In the genomic region with DNA sequence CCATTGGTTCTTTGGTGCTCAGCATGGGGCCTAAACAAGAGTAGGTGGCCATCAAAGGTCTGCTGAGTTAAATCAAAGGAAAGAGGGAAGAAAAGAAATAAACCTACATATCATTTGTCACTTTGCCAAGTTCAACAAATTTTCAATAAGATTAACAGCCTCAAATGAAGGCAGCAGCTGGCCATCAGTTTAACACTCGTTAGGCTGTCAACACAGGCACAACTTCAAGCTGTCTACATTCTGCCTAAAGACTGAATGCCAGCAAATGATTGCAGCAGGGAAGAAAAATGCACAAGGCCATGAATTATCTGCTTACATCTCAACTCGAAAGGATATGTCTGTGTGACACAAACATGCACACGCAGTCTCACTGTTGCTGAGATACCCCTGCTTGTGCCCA, we compare ENCODE assay signal across 21 cellular contexts.
"Had no signal": no experiment of that assay in that cellular context is flagged by ENCODE, and none has a peak within 500 bp of the region (broad histone marks: within the 10 kb centered on the region; RNA-seq: fewer than 3 reads in every experiment).

No MANE protein-coding gene starts in this region.

- H3K27ac ChIP-seq: brain microvascular endothelial cell, esophagus muscularis mucosa, spleen, tibial artery, uterus had no signal

- H3K27me3 ChIP-seq: brain microvascular endothelial cell, esophagus muscularis mucosa, spleen, tibial artery, uterus had no signal

- H3K9me3 ChIP-seq: esophagus muscularis mucosa, mucosa of descending colon, spleen, tibial artery, uterus had no signal

- ATAC-seq: activated CD8-positive, alpha-beta memory T cell treated with anti-CD3 and anti-CD28 coated beads, Interleukin-2, amount 10 ng/mL, durations not matched to agents 7 days and 5 days; left cardiac atrium; mucosa of descending colon; natural killer cell; right cardiac atrium; stimulated activated memory B cell treated with anti-CD40 and anti-IgM and Interleukin-4, amounts not matched to agents 10 μg/mL and 1 μg/mL and 100 μg/mL, for 72 hours had no signal

- DNase-seq: activated CD4-positive, alpha-beta T cell treated with anti-CD3 and anti-CD28 coated beads, Interleukin-2, amount 10 ng/mL, durations not matched to agents 7 days and 5 days; activated CD4-positive, CD25-positive, alpha-beta regulatory T cell; activated CD8-positive, alpha-beta memory T cell treated with anti-CD3 and anti-CD28 coated beads, Interleukin-2, amount 10 ng/mL, durations not matched to agents 7 days and 5 days; activated effector memory CD4-positive, alpha-beta T cell treated with anti-CD3 and anti-CD28 coated beads, Interleukin-2, amount 50 U/mL, for 16 hours; activated T-cell treated with anti-CD3 and anti-CD28 coated beads, Interleukin-2, amount 50 U/mL, for 24 hours; brain microvascular endothelial cell; dermis blood vessel endothelial cell; foreskin fibroblast; head of caudate nucleus; left cardiac atrium; mammary epithelial cell; mucosa of descending colon; natural killer cell; occipital lobe; right cardiac atrium; spleen; stimulated activated CD4-positive, alpha-beta T cell treated with anti-CD3 and anti-CD28 coated beads, Interleukin-1b, Interleukin-23, amount 100 ng/mL, for 48 hours; tibial artery; uterus had no signal

- H3K36me3 ChIP-seq: uterus had no signal

- H3K4me3 ChIP-seq: esophagus muscularis mucosa, mucosa of descending colon, spleen, tibial artery, uterus had no signal

- H3K4me1 ChIP-seq: esophagus muscularis mucosa, spleen, tibial artery, uterus had no signal
